8 cellular contexts compared by ENCODE assay signal in the genomic region with DNA sequence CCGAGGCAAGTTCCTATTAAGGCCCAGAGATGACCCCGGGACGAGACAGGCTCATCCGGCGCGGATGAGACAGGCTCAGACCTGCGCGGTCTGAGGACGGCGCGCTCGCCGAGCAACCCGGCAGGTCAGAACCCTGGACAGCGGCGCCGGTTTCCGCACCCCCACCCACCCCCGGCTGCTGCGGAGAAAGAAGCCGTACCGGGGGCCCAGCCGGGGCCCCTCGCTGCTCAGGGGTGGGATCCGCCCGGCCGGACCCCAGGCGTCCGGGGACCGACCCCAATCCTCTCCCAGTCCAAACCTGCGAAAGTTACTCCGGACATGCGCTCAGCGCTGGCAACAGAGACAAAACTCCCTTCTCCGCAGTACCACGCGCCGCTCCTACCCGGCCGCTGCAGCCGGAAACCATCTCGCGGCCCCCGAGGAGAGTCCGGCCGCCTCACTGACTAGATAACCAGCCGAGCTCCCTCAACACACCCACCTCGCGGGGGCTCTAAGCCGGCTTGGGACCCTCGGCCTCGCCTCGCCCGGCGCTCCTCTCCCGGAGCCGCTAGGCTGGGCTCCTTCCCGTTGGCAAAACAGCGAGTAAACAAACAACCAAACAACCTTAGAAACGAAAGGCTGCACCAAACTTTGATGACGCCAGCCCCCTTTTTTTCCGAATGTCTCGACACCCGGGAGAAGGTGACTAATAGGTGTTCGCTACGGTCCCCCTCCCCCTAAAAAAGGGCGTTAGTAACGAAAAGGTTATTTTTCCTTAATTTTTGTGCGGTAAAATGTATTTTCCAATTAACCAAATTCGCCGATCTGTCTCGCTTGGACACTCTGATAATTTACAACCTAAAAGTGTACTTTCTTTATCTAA. TPM values are rescaled to one million over a fixed set of nuclear protein-coding genes. Genes with fewer than 3 reads are reported as not detected.
DNase-seq lines count a peak whose midpoint lies in the region; ATAC-seq lines count a peak whose summit lies in the region.

No MANE protein-coding gene starts in this region.

- ATAC-seq in Right ventricle myocardium inferior (peak; percentile 90), GM21825 (IDR thresholded peaks at IDR 0.05; ENCODE audit: unreplicated experiment) (no peak)

- intact Hi-C loops in Right ventricle myocardium inferior (cut with DNase I): no loop called here

- DNase-seq in NCI-H2227 (lab: John Stamatoyannopoulos, UW; ENCODE audit: unreplicated experiment) (peak; percentile 16), NCI-H2227 treated with DMSO at 0.1 percent for 48 hours (lab: John Stamatoyannopoulos, UW) (no peak), NCI-H69 (lab: John Stamatoyannopoulos, UW) (peak; percentile 18), Right ventricle myocardium inferior (ENCODE audit: missing footprints) (peak; percentile 75), pons (ENCODE audit: low spot score) (peak; percentile 16), NCI-H1092 (lab: John Stamatoyannopoulos, UW) (no peak)
- DNase-seq in activated naive CD4-positive, alpha-beta T cell (lab: John Stamatoyannopoulos, UW): peak in 3 of 4 experiments; percentile 6 to 26 (median 13)

RNA-seq across cellular contexts. Expression of a gene that starts 2.3 kb away (rescaled TPM):
- total RNA-seq in Right ventricle myocardium inferior: not detected

Comparison
In these comparisons a context has a peak if more than half of its experiments do, and no peak if none do; other contexts are left out.
1. DNase-seq: peak in NCI-H2227 (single experiment), NCI-H69 (single experiment), activated naive CD4-positive, alpha-beta T cell (3 of 4), Right ventricle myocardium inferior (single experiment) and pons (single experiment); none in NCI-H2227 treated with DMSO at 0.1 percent for 48 hours (single experiment) and NCI-H1092 (single experiment).